ENCODE assay signal across 7 cellular contexts in the genomic region with DNA sequence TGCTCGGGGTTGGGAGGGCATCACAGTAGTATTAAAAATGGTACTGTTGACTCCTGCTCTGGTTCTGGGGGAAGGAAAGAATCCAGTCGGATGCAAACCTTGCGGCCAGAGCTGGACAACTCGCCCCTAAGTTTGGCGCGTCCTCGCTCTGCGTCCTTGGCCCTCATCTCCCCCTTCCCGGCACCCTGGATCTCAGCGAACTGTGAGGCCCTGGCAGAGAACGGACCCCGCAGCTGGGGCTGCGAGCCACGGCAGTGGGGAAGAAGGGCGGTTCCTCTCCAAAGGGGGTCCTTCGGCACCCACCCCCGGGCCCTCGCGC. TPM values are rescaled to one million over a fixed set of nuclear protein-coding genes. Genes with fewer than 3 reads are reported as not detected.
DNase-seq lines count a peak whose midpoint lies in the region; ATAC-seq and TF ChIP-seq lines count a peak whose summit lies in the region.

No MANE protein-coding gene starts in this region.

- no peak for TF ChIP-seq CTCF in heart right ventricle (IDR thresholded peaks at IDR 0.05)

- intact Hi-C loops in heart right ventricle (cut with DNase I): loop anchor here in 5 of 10 donors (5.0 to 10.0 kb wide), 8 partner anchors 34 to 118 kb away; partner anchors contain the start of gene RBMX (in 1 of the 5)

- H3K4me1 ChIP-seq in heart right ventricle: peaks cover 0 to 34% (median 17%) of the 10 kb centered on the region in 9 donors

- H3K9me3 ChIP-seq in heart right ventricle: no peaks in the 10 kb centered on the region

- no peaks in the 10 kb centered on the region for H3K36me3 ChIP-seq in H7 (replicated peaks; ENCODE audit: control insufficient read depth, insufficient read depth, low read length)
- H3K36me3 ChIP-seq in heart right ventricle: peaks cover 0 to 4% (median 0%) of the 10 kb centered on the region in 9 donors

- H3K4me3 ChIP-seq in H7 (ENCODE audit: insufficient read depth, low read depth, low read length): peak overlapping the region; percentile 60
- H3K4me3 ChIP-seq in heart right ventricle: peak overlapping the region; percentile 51 to 77 (median 74)
- H3K4me3 ChIP-seq in skin epidermis: peak overlapping the region; percentile 43 to 60 (median 46)

- ATAC-seq in heart right ventricle: peak; percentile 16 to 68 (median 55)

- peak overlapping the region; percentile 92 to 97 (median 94) for H3K27ac ChIP-seq in heart right ventricle
- H3K27ac ChIP-seq in skin epidermis: peak overlapping the region; percentile 24 to 88 (median 82)

- no peak for DNase-seq in H7
- DNase-seq in UCSD-AML1 (lab: John Stamatoyannopoulos, UW; ENCODE audit: unreplicated experiment): peak; percentile 33
- no peak for DNase-seq in heart right ventricle
- no peak for DNase-seq in NCI-H1436 (lab: John Stamatoyannopoulos, UW)
- DNase-seq in NOMO-1 (lab: John Stamatoyannopoulos, UW; ENCODE audit: unreplicated experiment in 2 of 2): no peak
- no peak for DNase-seq in HuH-7.5 (ENCODE audit: low spot score)

- WGBS in heart right ventricle, 2 donors: 1 to 2% methylated on average over 7 to 19 of the region's 19 CpGs

- H3K27me3 ChIP-seq in H7 (ENCODE audit: control insufficient read depth, insufficient read depth, low read length) (peaks cover 3% of the 10 kb centered on the region; the same call in 1 of the 2 replicates), heart right ventricle (peaks cover 0 to 7% (median 0%) of the 10 kb centered on the region in 7 donors)

RNA-seq across cellular contexts. Expression of gene ARHGEF6, which starts 14.0 kb away (rescaled TPM):
- 12.4 and 17.3 TPM in 2 replicates for total RNA-seq in H7 (2014; rRNA removed; shearing (Covaris generic))
- total RNA-seq in heart right ventricle: 10 to 100 TPM; 39.5 to 88.0 (median 52.2) TPM
- polyA plus RNA-seq in heart right ventricle: 10 to 100 TPM; 15.3 to 16.5 TPM
